Comparison of ENCODE assay signal across 8 cellular contexts in genomic region chr7:65798111-65799075, GRCh38.
DNase-seq lines count a peak whose midpoint lies in the region; ATAC-seq and TF ChIP-seq lines count a peak whose summit lies in the region.

No MANE protein-coding gene starts in this region.

- no peak overlapping the region for H3K9ac ChIP-seq in IMR-90 (ENCODE audit: low read depth, low read length)

- no peak overlapping the region for H3K4me3 ChIP-seq in IMR-90 (ENCODE audit: insufficient read depth, low read depth, low read length)

- H3K79me1 ChIP-seq in IMR-90 (ENCODE audit: low read depth in 1 of 2, low read length in 2 of 2), result no peaks in the 10 kb centered on the region

- H3K27ac ChIP-seq in IMR-90 (ENCODE audit: insufficient read depth, low read length), result peak overlapping the region; percentile 73

- no peak overlapping the region for H2AK9ac ChIP-seq in IMR-90 (replicated peaks; ENCODE audit: low read depth, low read length, poor library complexity)

- H3K9me3 Mint-ChIP-seq in endothelial cell (ENCODE audit: unreplicated experiment) (no peaks in the 10 kb centered on the region), WTC11 (no peaks in the 10 kb centered on the region)

- peaks cover 2% of the 10 kb centered on the region for H3K4me1 ChIP-seq in IMR-90 (ENCODE audit: control insufficient read depth, insufficient read depth, low read length)

- H3K14ac ChIP-seq in IMR-90 (replicated peaks; ENCODE audit: low read depth, low read length), result peak overlapping the region; percentile 92

- peak overlapping the region; percentile 93 for H3K27ac Mint-ChIP-seq in endothelial cell (ENCODE audit: unreplicated experiment)
- H3K27ac Mint-ChIP-seq in WTC11, result no peak overlapping the region; the same call in 1 of the 2 replicates

- BruUV-seq in IMR-90 (replicated peaks; lab: Mats Ljungman, UMichigan), result no TSS peak

- H3K4ac ChIP-seq in IMR-90 (ENCODE audit: low read depth, low read length), result peak overlapping the region; percentile 85; the same call in 1 of the 2 replicates

- peak overlapping the region; percentile 80 for H3K56ac ChIP-seq in IMR-90 (ENCODE audit: extremely low read depth, insufficient read depth, low read length)

- H2AK5ac ChIP-seq in IMR-90 (ENCODE audit: low read depth, low read length), result peak overlapping the region; percentile 86; the same call in 1 of the 2 replicates

- no peak for TF ChIP-seq POLR2A in IMR-90 (IDR thresholded peaks at IDR 0.05; ENCODE audit: low read depth, low read length)

- peak overlapping the region; percentile 43 for H3K4me3 Mint-ChIP-seq in endothelial cell (ENCODE audit: unreplicated experiment)
- no peak overlapping the region for H3K4me3 Mint-ChIP-seq in WTC11

- H3K4me2 ChIP-seq in IMR-90 (ENCODE audit: low read depth, low read length), result peak overlapping the region; percentile 70; the same call in 1 of the 2 replicates

- H2BK120ac ChIP-seq in IMR-90 (ENCODE audit: low read depth, low read length), result peak overlapping the region; percentile 90

- intact Hi-C loops in IMR-90 (cut with micrococcal nuclease), result no loop called here

- peak; percentile 93 for ATAC-seq in GM21717 (IDR thresholded peaks at IDR 0.05; ENCODE audit: unreplicated experiment)
- ATAC-seq in IMR-90 (ENCODE audit: low read depth), result peak; percentile 82
- ATAC-seq in WTC11, result no peak

- DNase-seq in GM13977 (ENCODE audit: low spot score), result peak; percentile 24
- DNase-seq in IMR-90, result peak; percentile 85
- no peak for DNase-seq in endothelial cell (ENCODE audit: low spot score)
- no peak for DNase-seq in WTC11 (ENCODE audit: low spot score)
- DNase-seq in DMS153 (lab: John Stamatoyannopoulos, UW), result no peak
- DNase-seq in stimulated activated CD4-positive, alpha-beta T cell treated with anti-CD3 and anti-CD28 coated beads, Interleukin-12 subunit alpha, Interleukin-12 subunit beta, amount 100 ng/mL, for 4 hours, result no peak
- DNase-seq in NCI-H446 treated with DMSO at 0.1 percent for 48 hours (lab: John Stamatoyannopoulos, UW), result no peak

- in situ Hi-C loops in GM13977 (cut with MboI; ENCODE audit: low pct_unique_long_range_greater_than_20kb, low sequenced_read_pairs, unreplicated experiment), result no loop called here
- in situ Hi-C loops in IMR-90 (cut with MboI; ENCODE audit: low sequenced_read_pairs), result no loop called here

- H3K36me3 ChIP-seq in IMR-90 (ENCODE audit: control insufficient read depth, insufficient read depth, low read length), result no peaks in the 10 kb centered on the region

- H3K27me3 Mint-ChIP-seq in endothelial cell (ENCODE audit: unreplicated experiment) (peaks cover 4% of the 10 kb centered on the region), WTC11 (ENCODE audit: low read depth) (no peaks in the 10 kb centered on the region)

- H2BK15ac ChIP-seq in IMR-90 (ENCODE audit: low read depth, low read length), result peak overlapping the region; percentile 90

- H3K9me1 ChIP-seq in IMR-90 (ENCODE audit: insufficient read depth, low read length), result peaks cover 11% of the 10 kb centered on the region

- H3K4me1 Mint-ChIP-seq in endothelial cell (ENCODE audit: unreplicated experiment), result peaks cover 70% of the 10 kb centered on the region
- H3K4me1 Mint-ChIP-seq in WTC11, result peaks cover 9% of the 10 kb centered on the region; the same call in 1 of the 2 replicates

- CTCF ChIA-PET in IMR-90 (lab: Yijun Ruan, JAX), result no interaction called here
- CTCF ChIA-PET in WTC11 (lab: Charles Lee), result no interaction called here

- H4K8ac ChIP-seq in IMR-90 (ENCODE audit: low read depth in 2 of 2, low read length in 2 of 2), result peak overlapping the region; percentile 51 to 79

- TF ChIP-seq RAD21 in IMR-90 (IDR thresholded peaks at IDR 0.05; ENCODE audit: low read length), result no peak

- no peaks in the 10 kb centered on the region for H3K9me3 ChIP-seq in IMR-90 (ENCODE audit: control insufficient read depth, insufficient read depth, low read length)

- peak overlapping the region; percentile 93 for H2BK20ac ChIP-seq in IMR-90 (ENCODE audit: low read depth, low read length)

- POLR2A ChIA-PET in IMR-90 (lab: Charles Lee; ENCODE audit: unreplicated experiment) (no interaction called here), WTC11 (lab: Charles Lee) (no interaction called here)

- no peaks in the 10 kb centered on the region for H4K20me1 ChIP-seq in IMR-90 (ENCODE audit: insufficient read depth, low read length)

- H2BK5ac ChIP-seq in IMR-90 (ENCODE audit: low read depth, low read length, poor library complexity, severe bottlenecking), result peak overlapping the region; percentile 99

- TF ChIP-seq CTCF in GM13977 (IDR thresholded peaks at IDR 0.05; ENCODE audit: extremely low read depth, insufficient read depth, missing control alignments) (no peak), IMR-90 (conservative IDR thresholded peaks at IDR 0.05; ENCODE audit: low read depth, low read length) (no peak), endothelial cell (IDR thresholded peaks at IDR 0.05; ENCODE audit: unreplicated experiment) (no peak), WTC11 (IDR thresholded peaks at IDR 0.05) (no peak)

- H3K23ac ChIP-seq in IMR-90 (ENCODE audit: low read depth, low read length), result peak overlapping the region; percentile 62; the same call in 1 of the 2 replicates

- H3K18ac ChIP-seq in IMR-90 (ENCODE audit: low read depth, low read length), result peak overlapping the region; percentile 98

- peaks cover 9% of the 10 kb centered on the region for H3K36me3 Mint-ChIP-seq in endothelial cell (ENCODE audit: low read depth, unreplicated experiment)
- H3K36me3 Mint-ChIP-seq in WTC11, result no peaks in the 10 kb centered on the region

- no peak overlapping the region for H2AFZ ChIP-seq in IMR-90 (replicated peaks; ENCODE audit: low read length, poor library complexity)

- peak overlapping the region; percentile 72; the same call in 1 of the 2 replicates for H4K91ac ChIP-seq in IMR-90 (ENCODE audit: insufficient read depth, low read depth, low read length)

- peak overlapping the region; percentile 89; the same call in 1 of the 2 replicates for H4K5ac ChIP-seq in IMR-90 (ENCODE audit: low read depth, low read length)

- WGBS in IMR-90 (ENCODE audit: extremely low coverage in 2 of 2, insufficient read length in 1 of 2), 2 experiments, result 40% methylated on average over 1 of the region's 5 CpGs; no CpG with 5 or more reads in 1 of the 2 experiments

- dilution Hi-C loops in IMR-90 (cut with HindIII; ENCODE audit: low sequenced_read_pairs, unreplicated experiment), result no loop called here

- no peaks in the 10 kb centered on the region for H3K27me3 ChIP-seq in IMR-90 (ENCODE audit: control insufficient read depth, insufficient read depth, low read length)

TF ChIP-seq in IMR-90, 13 proteins besides CTCF, POLR2A, EP300 and RAD21:
- peak; percentile 84 for TF ChIP-seq FOS (IDR thresholded peaks at IDR 0.05; ENCODE audit: low read depth, low read length)
- no peak for TF ChIP-seq RCOR1 (IDR thresholded peaks at IDR 0.05; ENCODE audit: insufficient replicate concordance, low read length)
TF ChIP-seq in IMR-90: peak in this region for 1.

TF ChIP-seq in WTC11, 78 proteins besides CTCF, POLR2A, EP300 and RAD21:
- no peak for TF ChIP-seq PREB (CRISPR knock-in tag; IDR thresholded peaks at IDR 0.05; ENCODE audit: borderline replicate concordance)
- no peak for TF ChIP-seq SP1 (CRISPR knock-in tag; conservative IDR thresholded peaks at IDR 0.05)
- TF ChIP-seq ZNF423 (CRISPR knock-in tag; IDR thresholded peaks at IDR 0.05), result no peak
- no peak for TF ChIP-seq ELF4 (CRISPR knock-in tag; IDR thresholded peaks at IDR 0.05; ENCODE audit: low read depth)
- no peak for TF ChIP-seq NFE2L1 (CRISPR knock-in tag; IDR thresholded peaks at IDR 0.05)
- TF ChIP-seq NFATC4 (CRISPR knock-in tag; IDR thresholded peaks at IDR 0.05), result no peak
- TF ChIP-seq KAT7 (CRISPR knock-in tag; IDR thresholded peaks at IDR 0.05; ENCODE audit: borderline replicate concordance), result no peak
- TF ChIP-seq GABPB1 (CRISPR knock-in tag; IDR thresholded peaks at IDR 0.05), result no peak
- TF ChIP-seq, protein P1, sequence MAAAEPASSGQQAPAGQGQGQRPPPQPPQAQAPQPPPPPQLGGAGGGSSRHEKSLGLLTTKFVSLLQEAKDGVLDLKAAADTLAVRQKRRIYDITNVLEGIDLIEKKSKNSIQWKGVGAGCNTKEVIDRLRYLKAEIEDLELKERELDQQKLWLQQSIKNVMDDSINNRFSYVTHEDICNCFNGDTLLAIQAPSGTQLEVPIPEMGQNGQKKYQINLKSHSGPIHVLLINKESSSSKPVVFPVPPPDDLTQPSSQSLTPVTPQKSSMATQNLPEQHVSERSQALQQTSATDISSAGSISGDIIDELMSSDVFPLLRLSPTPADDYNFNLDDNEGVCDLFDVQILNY (CRISPR knock-in tag; IDR thresholded peaks at IDR 0.05), result no peak
- no peak for TF ChIP-seq STAT6 (CRISPR knock-in tag; conservative IDR thresholded peaks at IDR 0.05; ENCODE audit: low read depth)
- TF ChIP-seq ZNF232 (CRISPR knock-in tag; IDR thresholded peaks at IDR 0.05), result no peak
- TF ChIP-seq SOX15 (CRISPR knock-in tag; IDR thresholded peaks at IDR 0.05), result no peak
TF ChIP-seq in WTC11: peak in this region for 0.

Comparison
In these comparisons a context has a peak if more than half of its experiments do, and no peak if none do; other contexts are left out.
1. DNase-seq: peak in GM13977 (single experiment) and IMR-90 (single experiment); none in endothelial cell (single experiment), WTC11 (single experiment), DMS153 (single experiment), stimulated activated CD4-positive, alpha-beta T cell treated with anti-CD3 and anti-CD28 coated beads, Interleukin-12 subunit alpha, Interleukin-12 subunit beta, amount 100 ng/mL, for 4 hours (single experiment) and NCI-H446 treated with DMSO at 0.1 percent for 48 hours (single experiment).